In the genomic region with DNA sequence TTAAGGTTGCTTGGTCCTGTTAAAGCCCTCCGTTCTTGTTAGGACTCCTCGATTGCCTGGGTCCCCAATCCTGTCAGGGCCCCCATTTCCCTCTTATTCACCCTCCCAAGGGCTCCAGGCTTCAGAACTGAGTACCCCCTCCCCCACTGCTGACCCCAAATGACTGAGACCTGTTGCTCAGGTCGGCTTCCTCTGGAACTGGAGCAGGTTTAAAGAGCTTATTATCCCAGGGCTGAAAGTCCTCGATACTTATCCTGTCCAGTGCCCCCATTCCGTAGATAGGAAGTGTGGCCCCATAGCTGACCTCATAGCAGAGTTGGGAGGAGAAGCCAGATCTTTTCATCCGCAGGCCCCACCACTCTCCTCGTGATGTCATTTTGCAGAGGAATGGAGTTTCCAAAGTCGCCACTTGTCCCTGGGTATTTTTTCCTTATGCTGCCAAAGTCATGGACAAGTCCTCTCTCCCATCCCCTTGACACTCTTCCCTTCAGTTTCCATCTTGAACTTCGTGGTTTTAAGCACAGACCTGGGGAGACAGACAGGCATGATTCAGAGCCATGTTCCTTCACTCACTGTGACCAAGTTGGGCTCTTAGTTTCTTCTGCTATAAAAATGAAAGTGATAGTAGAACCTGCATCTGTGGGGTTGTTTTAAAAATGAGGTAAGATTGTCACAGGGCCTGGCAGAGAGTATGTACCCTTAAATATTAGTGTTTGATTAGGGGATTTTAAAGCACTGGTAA, we compare ENCODE assay signal across 8 cellular contexts. TPM values are rescaled to one million over a fixed set of nuclear protein-coding genes. Genes with fewer than 3 reads are reported as not detected.
DNase-seq lines count a peak whose midpoint lies in the region; ATAC-seq, FAIRE-seq and TF ChIP-seq lines count a peak whose summit lies in the region.

No MANE protein-coding gene starts in this region.

- CTCF ChIA-PET in A673 (lab: Charles Lee) = no interaction called here

- H3K27me3 ChIP-seq in A673 (replicated peaks; ENCODE audit: insufficient read depth, low read depth, low read length, poor library complexity) (no peaks in the 10 kb centered on the region), HUES64 (ENCODE audit: insufficient read depth, low read length) (no peaks in the 10 kb centered on the region), hepatocyte (no peaks in the 10 kb centered on the region), small intestine (ENCODE audit: control insufficient read depth in 2 of 2, insufficient read depth in 2 of 2, low read length in 2 of 2) (no peaks in the 10 kb centered on the region)

- BruUV-seq in A673 (replicated peaks; lab: Mats Ljungman, UMichigan) = no TSS peak

- intact Hi-C loops in A673 (cut with micrococcal nuclease; ENCODE audit: unreplicated experiment) = no loop called here

- no peak for TF ChIP-seq CTCF in A673 (conservative IDR thresholded peaks at IDR 0.05; ENCODE audit: low read depth, low read length)
- TF ChIP-seq CTCF in hepatocyte (IDR thresholded peaks at IDR 0.05; ENCODE audit: poor library complexity) = no peak

- H2AFZ ChIP-seq in hepatocyte = peak overlapping the region; percentile 79

- peak; percentile 39 for ATAC-seq in GM19025 (IDR thresholded peaks at IDR 0.05; ENCODE audit: low read depth, unreplicated experiment)
- ATAC-seq in activated T-cell treated with anti-CD3 and anti-CD28 coated beads, Interleukin-2, amount 50 U/mL, for 72 hours (replicated peaks in 1 of 2) = peak; percentile 54 to 84
- no peak for ATAC-seq in HG03139 (IDR thresholded peaks at IDR 0.05; ENCODE audit: unreplicated experiment)

- H3K9me3 ChIP-seq in A673 (ENCODE audit: low read depth, low read length, poor library complexity, severe bottlenecking) (no peaks in the 10 kb centered on the region), HUES64 (ENCODE audit: insufficient read depth, low read depth, low read length) (no peaks in the 10 kb centered on the region), hepatocyte (ENCODE audit: low read depth) (no peaks in the 10 kb centered on the region), small intestine (ENCODE audit: control insufficient read depth, low read depth) (no peaks in the 10 kb centered on the region)

- POLR2A ChIA-PET in A673 (lab: Charles Lee; ENCODE audit: low non-redundant PET) = no interaction called here

- peaks cover 27% of the 10 kb centered on the region for H3K79me2 ChIP-seq in hepatocyte

- H3K27ac Mint-ChIP-seq in activated T-cell treated with anti-CD3 and anti-CD28 coated beads, Interleukin-2, amount 50 U/mL, for 72 hours = peak overlapping the region; percentile 93

- no peak for FAIRE-seq in small intestine (lab: Jason Lieb, UNC)

- H3K9me3 Mint-ChIP-seq in activated T-cell treated with anti-CD3 and anti-CD28 coated beads, Interleukin-2, amount 50 U/mL, for 72 hours = no peaks in the 10 kb centered on the region

- peak overlapping the region; percentile 90 to 91 for H3K4me3 Mint-ChIP-seq in activated T-cell treated with anti-CD3 and anti-CD28 coated beads, Interleukin-2, amount 50 U/mL, for 72 hours

- H3K4me1 ChIP-seq in A673 (ENCODE audit: insufficient read depth, low read length, poor library complexity, severe bottlenecking) (peaks cover 7% of the 10 kb centered on the region), HUES64 (ENCODE audit: insufficient read depth, low read length) (no peaks in the 10 kb centered on the region; the same call in 1 of the 2 replicates), hepatocyte (ENCODE audit: insufficient read depth) (peaks cover 12% of the 10 kb centered on the region), small intestine (ENCODE audit: control insufficient read depth in 2 of 2, insufficient read depth in 1 of 2, low read depth in 1 of 2, low read length in 1 of 2) (no peaks in the 10 kb centered on the region)

- H4K20me1 ChIP-seq in hepatocyte (ENCODE audit: insufficient read depth, poor library complexity, severe bottlenecking) = no peaks in the 10 kb centered on the region

- H3K27me3 Mint-ChIP-seq in activated T-cell treated with anti-CD3 and anti-CD28 coated beads, Interleukin-2, amount 50 U/mL, for 72 hours (ENCODE audit: low read depth) = no peaks in the 10 kb centered on the region

- DNase-seq in A673 (ENCODE audit: low spot score) (no peak), hepatocyte (ENCODE audit: low spot score) (no peak), small intestine (peak; percentile 65), COLO829 (ENCODE audit: low spot score) (no peak)
- DNase-seq in activated T-cell treated with anti-CD3 and anti-CD28 coated beads, Interleukin-2, amount 50 U/mL, for 72 hours = peak; percentile 15 to 44

- H3K27ac ChIP-seq in A673 (ENCODE audit: low read depth, low read length, poor library complexity, severe bottlenecking) (peak overlapping the region; percentile 68), HUES64 (ENCODE audit: low read depth, low read length) (no peak overlapping the region), hepatocyte (peak overlapping the region; percentile 84), small intestine (ENCODE audit: low read depth in 1 of 2, low read length in 1 of 2) (peak overlapping the region; percentile 85 to 90)

- peak overlapping the region; percentile 89 for H3K4me3 ChIP-seq in A673 (ENCODE audit: low read depth, low read length, poor library complexity, severe bottlenecking)
- H3K4me3 ChIP-seq in HUES64 (ENCODE audit: low read length) = peak overlapping the region; percentile 93
- H3K4me3 ChIP-seq in hepatocyte = peak overlapping the region; percentile 74
- H3K4me3 ChIP-seq in small intestine (ENCODE audit: low read depth in 1 of 2, low read length in 2 of 2) = peak overlapping the region; percentile 92 to 93

- H3K9me2 ChIP-seq in hepatocyte (replicated peaks; ENCODE audit: insufficient read depth) = no peaks in the 10 kb centered on the region

- 55% methylated on average over 9 of the region's 9 CpGs for WGBS in HUES64
- 53% methylated on average over 9 of the region's 9 CpGs for WGBS in hepatocyte (ENCODE audit: low lambda C conversion rate, missing lambda C conversion rate)
- 2 to 13% (median 6%) methylated on average over 9 of the region's 9 CpGs for WGBS in small intestine, 3 donors

- H3K4me2 ChIP-seq in hepatocyte = peak overlapping the region; percentile 74

- H3K36me3 Mint-ChIP-seq in activated T-cell treated with anti-CD3 and anti-CD28 coated beads, Interleukin-2, amount 50 U/mL, for 72 hours (ENCODE audit: insufficient read depth in 2 of 2) = peaks cover 0 to 4% of the 10 kb centered on the region in 2 donors

- H3K36me3 ChIP-seq in A673 (ENCODE audit: insufficient read depth, low read length, poor library complexity, severe bottlenecking) (no peaks in the 10 kb centered on the region), HUES64 (ENCODE audit: insufficient read depth, low read length) (no peaks in the 10 kb centered on the region; the same call in 1 of the 2 replicates), hepatocyte (replicated peaks; ENCODE audit: insufficient read depth, low read depth) (no peaks in the 10 kb centered on the region), small intestine (ENCODE audit: control insufficient read depth in 2 of 2, insufficient read depth in 2 of 2, low read length in 2 of 2) (peaks cover 0 to 2% of the 10 kb centered on the region in 2 donors)

- peaks cover 18% of the 10 kb centered on the region for H3K4me1 Mint-ChIP-seq in activated T-cell treated with anti-CD3 and anti-CD28 coated beads, Interleukin-2, amount 50 U/mL, for 72 hours (ENCODE audit: low read depth)

- H3K9ac ChIP-seq in HUES64 (ENCODE audit: low read depth, low read length) = peak overlapping the region; percentile 60; the same call in 1 of the 2 replicates

RNA-seq across cellular contexts. Expression of a gene that starts 1.2 kb away (rescaled TPM):
- 11.7 and 12.4 TPM in 2 replicates for total RNA-seq in A673 (2021)
- 5.6 TPM for polyA plus RNA-seq in HUES64 (2013, experiment 1 of 2)
- polyA plus RNA-seq in HUES64 (2013, experiment 2 of 2) = 7.0 TPM
- total RNA-seq in activated T-cell treated with anti-CD3 and anti-CD28 coated beads, Interleukin-2, amount 50 U/mL, for 72 hours = 10 to 100 TPM; 15.9 to 21.6 TPM
- total RNA-seq in hepatocyte = 13.8 and 19.8 TPM in 2 replicates
- 11.2 and 12.5 TPM in 2 replicates for polyA plus RNA-seq in hepatocyte
- 1 to 10 TPM; 4.9 to 9.7 (median 7.8) TPM for polyA plus RNA-seq in small intestine

RNA-seq across cellular contexts. Expression of a gene that starts 32.7 kb away (rescaled TPM):
- not detected in 2 replicates for total RNA-seq in A673 (2021)
- 0.05 TPM for polyA plus RNA-seq in HUES64 (2013, experiment 1 of 2)
- 0.06 TPM for polyA plus RNA-seq in HUES64 (2013, experiment 2 of 2)
- not detected for total RNA-seq in activated T-cell treated with anti-CD3 and anti-CD28 coated beads, Interleukin-2, amount 50 U/mL, for 72 hours
- total RNA-seq in hepatocyte = 0.27 TPM in 1 of 2 replicates, not detected in the other
- 0.45 TPM in 1 of 2 replicates, not detected in the other for polyA plus RNA-seq in hepatocyte
- under 1 TPM in 1 of 3 donors, not detected in 2; 0.94 TPM for polyA plus RNA-seq in small intestine

RNA-seq across cellular contexts. Expression of a gene that starts 39.7 kb away (rescaled TPM):
- total RNA-seq in A673 (2021) = 40.6 and 44.5 TPM in 2 replicates
- polyA plus RNA-seq in HUES64 (2013, experiment 1 of 2) = 19.2 TPM
- polyA plus RNA-seq in HUES64 (2013, experiment 2 of 2) = 21.9 TPM
- 10 to 100 TPM; 29.5 to 34.6 TPM for total RNA-seq in activated T-cell treated with anti-CD3 and anti-CD28 coated beads, Interleukin-2, amount 50 U/mL, for 72 hours
- total RNA-seq in hepatocyte = 10.1 and 14.0 TPM in 2 replicates
- polyA plus RNA-seq in hepatocyte = 18.6 and 22.1 TPM in 2 replicates
- 10 to 100 TPM in 1 of 3 donors, 1 to 10 TPM in 2; 4.2 to 17.8 (median 4.9) TPM for polyA plus RNA-seq in small intestine

RNA-seq across cellular contexts. Expression of a gene that starts 43.8 kb away (rescaled TPM):
- total RNA-seq in A673 (2021) = 53.2 and 58.5 TPM in 2 replicates
- polyA plus RNA-seq in HUES64 (2013, experiment 1 of 2) = 117 TPM
- polyA plus RNA-seq in HUES64 (2013, experiment 2 of 2) = 103 TPM
- 10 to 100 TPM; 52.0 to 58.1 TPM for total RNA-seq in activated T-cell treated with anti-CD3 and anti-CD28 coated beads, Interleukin-2, amount 50 U/mL, for 72 hours
- 35.7 and 40.4 TPM in 2 replicates for total RNA-seq in hepatocyte
- polyA plus RNA-seq in hepatocyte = 35.3 and 41.2 TPM in 2 replicates
- 10 to 100 TPM; 11.9 to 38.7 (median 14.8) TPM for polyA plus RNA-seq in small intestine

Comparison
In these comparisons a context has a peak if more than half of its experiments do, and no peak if none do; other contexts are left out.
1. DNase-seq: peak in activated T-cell treated with anti-CD3 and anti-CD28 coated beads, Interleukin-2, amount 50 U/mL, for 72 hours (2 of 2) and small intestine (single experiment); none in A673 (single experiment), hepatocyte (single experiment) and COLO829 (single experiment).
2. Peak in every context shown above with its lines, with median percentiles within 50 percentile points of each other: H3K4me3 ChIP-seq.